33 cellular contexts compared by ENCODE assay signal in the genomic region with DNA sequence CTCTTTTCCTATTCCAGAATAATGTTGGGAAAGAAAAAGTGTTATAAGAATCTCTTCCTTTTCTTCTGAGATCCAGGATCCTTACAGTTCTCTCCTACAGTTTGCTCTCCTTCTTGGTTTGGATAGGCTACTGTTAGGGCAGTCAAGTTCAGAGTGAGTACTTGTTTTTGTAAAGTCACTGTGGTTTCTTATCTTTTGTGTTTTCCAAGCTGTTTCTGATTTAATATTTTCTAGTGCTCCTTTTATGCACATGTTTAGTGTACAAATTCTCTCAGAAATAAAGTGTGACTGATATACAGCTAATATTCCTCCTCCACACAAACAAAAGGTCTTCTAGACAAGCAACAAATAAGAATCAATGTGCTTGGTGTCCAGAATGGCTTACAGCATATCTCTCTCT.
"Had no signal": no experiment of that assay in that cellular context is flagged by ENCODE, and none has a peak within 500 bp of the region (broad histone marks: within the 10 kb centered on the region; RNA-seq: fewer than 3 reads in every experiment).

No MANE protein-coding gene starts in this region.

- H3K9me3 ChIP-seq: breast epithelium, Peyer's patch, SJSA1, SK-N-SH had no signal

- DNase-seq: activated CD4-positive, alpha-beta memory T cell treated with anti-CD3 and anti-CD28 coated beads, Interleukin-2, amount 10 ng/mL, durations not matched to agents 7 days and 5 days; activated CD4-positive, alpha-beta T cell treated with anti-CD3 and anti-CD28 coated beads for 36 hours; activated CD8-positive, alpha-beta memory T cell treated with anti-CD3 and anti-CD28 coated beads for 24 hours; activated CD8-positive, alpha-beta memory T cell treated with anti-CD3 and anti-CD28 coated beads, Interleukin-2, amount 10 ng/mL, durations not matched to agents 7 days and 5 days; activated CD8-positive, alpha-beta memory T cell treated with anti-CD3 and anti-CD28 coated beads, Interleukin-2, amount 50 U/mL, for 48 hours; activated effector memory CD4-positive, alpha-beta T cell treated with Interleukin-2 at 50 U/mL for 16 hours; activated naive CD4-positive, alpha-beta T cell treated with anti-CD3 and anti-CD28 coated beads, Interleukin-2, amount 10 ng/mL, durations not matched to agents 7 days and 5 days; activated naive CD8-positive, alpha-beta T cell treated with anti-CD3 and anti-CD28 coated beads, Interleukin-2, amount 50 U/mL, for 24 hours; activated T-cell treated with anti-CD3 and anti-CD28 coated beads, Interleukin-2, amount 50 U/mL, for 48 hours; amniotic stem cell; aorta; IMR-90; Karpas-422; KBM-7; NCI-H1105; NCI-H1436; NCI-H1694; NCI-H2029; NCI-H345; NCI-H524 treated with DMSO at 0.1 percent for 48 hours; PC-3; Peyer's patch; RPMI8226; SHP77 treated with DMSO at 0.1 percent for 48 hours; SK-N-SH; T-helper 1 cell; T-helper 2 cell; T-helper 9 cell had no signal

- H3K36me3 ChIP-seq: breast epithelium, Peyer's patch, SJSA1 had no signal

- H3K4me1 Mint-ChIP-seq: activated CD4-positive, alpha-beta memory T cell treated with anti-CD3 and anti-CD28 coated beads, Interleukin-2, amount 10 ng/mL, durations not matched to agents 7 days and 5 days; activated CD4-positive, alpha-beta T cell treated with anti-CD3 and anti-CD28 coated beads for 36 hours; activated CD8-positive, alpha-beta memory T cell treated with anti-CD3 and anti-CD28 coated beads, Interleukin-2, amount 10 ng/mL, durations not matched to agents 7 days and 5 days had no signal

- H3K4me2 ChIP-seq: SK-N-SH had no signal

- H3K4me3 Mint-ChIP-seq: activated CD4-positive, alpha-beta memory T cell treated with anti-CD3 and anti-CD28 coated beads, Interleukin-2, amount 10 ng/mL, durations not matched to agents 7 days and 5 days; activated CD4-positive, alpha-beta T cell treated with anti-CD3 and anti-CD28 coated beads for 36 hours; activated CD8-positive, alpha-beta memory T cell treated with anti-CD3 and anti-CD28 coated beads, Interleukin-2, amount 10 ng/mL, durations not matched to agents 7 days and 5 days; activated naive CD4-positive, alpha-beta T cell treated with anti-CD3 and anti-CD28 coated beads, Interleukin-2, amount 10 ng/mL, durations not matched to agents 7 days and 5 days; activated naive CD8-positive, alpha-beta T cell; activated naive CD8-positive, alpha-beta T cell treated with anti-CD3 and anti-CD28 coated beads, Interleukin-2, amount 50 U/mL, for 24 hours; WTC11 had no signal

- H3K9me3 Mint-ChIP-seq: activated CD4-positive, alpha-beta memory T cell treated with anti-CD3 and anti-CD28 coated beads, Interleukin-2, amount 10 ng/mL, durations not matched to agents 7 days and 5 days; activated naive CD8-positive, alpha-beta T cell treated with anti-CD3 and anti-CD28 coated beads, Interleukin-2, amount 50 U/mL, for 24 hours had no signal

- H3K27ac Mint-ChIP-seq: activated CD4-positive, alpha-beta memory T cell treated with anti-CD3 and anti-CD28 coated beads, Interleukin-2, amount 10 ng/mL, durations not matched to agents 7 days and 5 days; activated CD4-positive, alpha-beta T cell treated with anti-CD3 and anti-CD28 coated beads for 36 hours; activated CD8-positive, alpha-beta memory T cell treated with anti-CD3 and anti-CD28 coated beads, Interleukin-2, amount 10 ng/mL, durations not matched to agents 7 days and 5 days; activated naive CD4-positive, alpha-beta T cell treated with anti-CD3 and anti-CD28 coated beads, Interleukin-2, amount 10 ng/mL, durations not matched to agents 7 days and 5 days; activated naive CD8-positive, alpha-beta T cell; activated naive CD8-positive, alpha-beta T cell treated with anti-CD3 and anti-CD28 coated beads, Interleukin-2, amount 50 U/mL, for 24 hours; WTC11 had no signal

- H3K27me3 ChIP-seq: breast epithelium, Peyer's patch, SJSA1 had no signal

- H3K27ac ChIP-seq: breast epithelium, Peyer's patch, SJSA1 had no signal

- H3K9ac ChIP-seq: SK-N-SH had no signal

- H3K36me3 Mint-ChIP-seq: activated naive CD4-positive, alpha-beta T cell treated with anti-CD3 and anti-CD28 coated beads, Interleukin-2, amount 10 ng/mL, durations not matched to agents 7 days and 5 days had no signal

- H3K4me3 ChIP-seq: breast epithelium, Peyer's patch, SJSA1 had no signal

- H3K27me3 Mint-ChIP-seq: activated CD4-positive, alpha-beta memory T cell treated with anti-CD3 and anti-CD28 coated beads, Interleukin-2, amount 10 ng/mL, durations not matched to agents 7 days and 5 days; activated CD4-positive, alpha-beta T cell treated with anti-CD3 and anti-CD28 coated beads for 36 hours; activated CD8-positive, alpha-beta memory T cell treated with anti-CD3 and anti-CD28 coated beads, Interleukin-2, amount 10 ng/mL, durations not matched to agents 7 days and 5 days; activated naive CD4-positive, alpha-beta T cell treated with anti-CD3 and anti-CD28 coated beads, Interleukin-2, amount 10 ng/mL, durations not matched to agents 7 days and 5 days; activated naive CD8-positive, alpha-beta T cell; activated naive CD8-positive, alpha-beta T cell treated with anti-CD3 and anti-CD28 coated beads, Interleukin-2, amount 50 U/mL, for 24 hours had no signal

- ATAC-seq: activated CD4-positive, alpha-beta T cell treated with anti-CD3 and anti-CD28 coated beads for 36 hours; activated CD4-positive, CD25-positive, alpha-beta regulatory T cell treated with anti-CD3 and anti-CD28 coated beads, Interleukin-2, amount 50 U/mL, for 24 hours; activated CD8-positive, alpha-beta memory T cell treated with anti-CD3 and anti-CD28 coated beads, Interleukin-2, amount 10 ng/mL, durations not matched to agents 7 days and 5 days; activated naive CD8-positive, alpha-beta T cell treated with anti-CD3 and anti-CD28 coated beads, Interleukin-2, amount 50 U/mL, for 24 hours; PC-3 had no signal

- H3K4me1 ChIP-seq: breast epithelium, Peyer's patch, SJSA1 had no signal
